ENCODE assay signal across 20 cellular contexts in genomic region chr7:41403291-41403690, GRCh38.
"Had no signal": no experiment of that assay in that cellular context is flagged by ENCODE, and none has a peak within 500 bp of the region (broad histone marks: within the 10 kb centered on the region; RNA-seq: fewer than 3 reads in every experiment).

No MANE protein-coding gene starts in this region.

- H3K27me3 ChIP-seq: ascending aorta, gastroesophageal sphincter, heart right ventricle, transverse colon had no signal

- H3K27me3 Mint-ChIP-seq: activated naive CD4-positive, alpha-beta T cell treated with anti-CD3 and anti-CD28 coated beads, Interleukin-2, amount 10 ng/mL, durations not matched to agents 7 days and 5 days; effector memory CD8-positive, alpha-beta T cell had no signal

- H3K4me3 Mint-ChIP-seq: activated naive CD4-positive, alpha-beta T cell treated with anti-CD3 and anti-CD28 coated beads, Interleukin-2, amount 10 ng/mL, durations not matched to agents 7 days and 5 days; effector memory CD8-positive, alpha-beta T cell; memory B cell; natural killer cell had no signal

- H3K27ac Mint-ChIP-seq: activated naive CD4-positive, alpha-beta T cell treated with anti-CD3 and anti-CD28 coated beads, Interleukin-2, amount 10 ng/mL, durations not matched to agents 7 days and 5 days; activated T-helper 2 cell treated with anti-CD3 and anti-CD28 coated beads, Interferon-gamma antibody, Interleukin-2, Interleukin-4, amounts not matched to agents 10 μg/mL and 5 μg/mL and 100 μg/mL, durations not matched to agents 14 hours and 24 hours and 36 hours; effector memory CD8-positive, alpha-beta T cell; memory B cell; natural killer cell; progenitor cell of endocrine pancreas had no signal

- H3K36me3 ChIP-seq: ascending aorta, gastroesophageal sphincter, heart right ventricle, left ventricle myocardium inferior, transverse colon had no signal

- ATAC-seq: effector memory CD8-positive, alpha-beta T cell; gastroesophageal sphincter; heart right ventricle; natural killer cell; right cardiac atrium; stimulated activated naive CD8-positive, alpha-beta T cell treated with anti-CD3 and anti-CD28 coated beads, Interleukin-15, Interleukin-2, amounts not matched to agents 100 U/mL and 50 U/mL, for 24 hours had no signal

- H3K4me1 Mint-ChIP-seq: activated naive CD4-positive, alpha-beta T cell treated with anti-CD3 and anti-CD28 coated beads, Interleukin-2, amount 10 ng/mL, durations not matched to agents 7 days and 5 days; memory B cell; natural killer cell had no signal

- H3K9me3 ChIP-seq: ascending aorta, gastroesophageal sphincter, heart right ventricle, left ventricle myocardium inferior, transverse colon had no signal

- H3K27ac ChIP-seq: ascending aorta, gastroesophageal sphincter, heart right ventricle, left ventricle myocardium inferior, skin epidermis, transverse colon had no signal

- H3K36me3 Mint-ChIP-seq: activated naive CD4-positive, alpha-beta T cell treated with anti-CD3 and anti-CD28 coated beads, Interleukin-2, amount 10 ng/mL, durations not matched to agents 7 days and 5 days; memory B cell; natural killer cell had no signal

- DNase-seq: activated CD4-positive, alpha-beta T cell treated with anti-CD3 and anti-CD28 coated beads for 1 hour; activated CD4-positive, alpha-beta T cell treated with anti-CD3 and anti-CD28 coated beads, Interleukin-2, amount 50 U/mL, for 48 hours; activated naive CD4-positive, alpha-beta T cell treated with anti-CD3 and anti-CD28 coated beads, Interleukin-2, amount 10 ng/mL, durations not matched to agents 7 days and 5 days; activated T-cell treated with anti-CD3 and anti-CD28 coated beads, Interleukin-2, amount 50 U/mL, for 1 hour; dermis blood vessel endothelial cell; effector memory CD8-positive, alpha-beta T cell; erythroblast; heart right ventricle; left ventricle myocardium inferior; natural killer cell; occipital lobe; right cardiac atrium; stimulated activated naive CD8-positive, alpha-beta T cell treated with anti-CD3 and anti-CD28 coated beads, Interleukin-15, Interleukin-2, amounts not matched to agents 100 U/mL and 50 U/mL, for 24 hours; transverse colon had no signal

- H3K4me1 ChIP-seq: ascending aorta, gastroesophageal sphincter, heart right ventricle, left ventricle myocardium inferior, transverse colon had no signal

- H3K4me3 ChIP-seq: ascending aorta, gastroesophageal sphincter, heart right ventricle, left ventricle myocardium inferior, skin epidermis, transverse colon had no signal

- H3K9me3 Mint-ChIP-seq: memory B cell had no signal
